ENCODE assay signal across 8 cellular contexts in genomic region chr15:72199721-72200212, GRCh38. TPM values are rescaled to one million over a fixed set of nuclear protein-coding genes. Genes with fewer than 3 reads are reported as not detected.
DNase-seq lines count a peak whose midpoint lies in the region; ATAC-seq, FAIRE-seq and TF ChIP-seq lines count a peak whose summit lies in the region.

No MANE protein-coding gene starts in this region.

- peak; percentile 89 for TF ChIP-seq CTCF in DOHH2 (IDR thresholded peaks at IDR 0.05; ENCODE audit: low read depth, low read length, poor library complexity, severe bottlenecking)
- peak; percentile 86 to 92 for TF ChIP-seq CTCF in endothelial cell of umbilical vein (IDR thresholded peaks at IDR 0.05; ENCODE audit: extremely low read depth in 1 of 2, insufficient read depth in 1 of 2, low read depth in 1 of 2, low read length in 2 of 2)

- H3K4me3 ChIP-seq in DOHH2 (ENCODE audit: low read length) = no peak overlapping the region
- no peak overlapping the region for H3K4me3 ChIP-seq in endothelial cell of umbilical vein (replicated peaks in 1 of 3; ENCODE audit: insufficient read depth in 1 of 3, low read depth in 1 of 3, low read length in 3 of 3)

- CTCF ChIA-PET in endothelial cell of umbilical vein (lab: Charles Lee) = interaction anchor here (0.6 to 4.7 kb wide), 24 partner anchors 10 to 471 kb away, joined by 3 to 63 read pairs (median 4); no protein-coding TSS in a partner anchor

- H3K9ac ChIP-seq in endothelial cell of umbilical vein (replicated peaks; ENCODE audit: extremely low read depth, insufficient read depth, low read length) = no peak overlapping the region

- H4K20me1 ChIP-seq in DOHH2 (ENCODE audit: control insufficient read depth, insufficient read depth, low read depth, low read length) (peaks cover 29% of the 10 kb centered on the region), endothelial cell of umbilical vein (replicated peaks; ENCODE audit: control insufficient read depth, extremely low read depth, insufficient read depth, low read length) (no peaks in the 10 kb centered on the region)

- dilution Hi-C loops in endothelial cell of umbilical vein (cut with MboI; ENCODE audit: extremely low pct_ligation_motif_present, low sequenced_read_pairs) = no loop called here

- H3K79me2 ChIP-seq in DOHH2 (ENCODE audit: control insufficient read depth, low read length) = no peaks in the 10 kb centered on the region
- H3K79me2 ChIP-seq in endothelial cell of umbilical vein (ENCODE audit: control insufficient read depth, insufficient read depth, low read length) = no peaks in the 10 kb centered on the region

- H3K9me3 ChIP-seq in DOHH2 (ENCODE audit: control insufficient read depth, insufficient read depth, low read length) = no peaks in the 10 kb centered on the region
- no peaks in the 10 kb centered on the region for H3K9me3 ChIP-seq in endothelial cell of umbilical vein (replicated peaks; ENCODE audit: control insufficient read depth, insufficient read depth, low read length)

- peak; percentile 55 for DNase-seq in NOMO-1 treated with dmso at 0.1 percent for 144 hours (lab: John Stamatoyannopoulos, UW; ENCODE audit: unreplicated experiment)
- peak; percentile 20 for DNase-seq in activated CD8-positive, alpha-beta memory T cell treated with anti-CD3 and anti-CD28 coated beads, Interleukin-2, amount 50 U/mL, for 1 hour (ENCODE audit: extremely low read depth)
- peak; percentile 73 for DNase-seq in endothelial cell of umbilical vein (ENCODE audit: low read depth, low spot score)
- peak; percentile 48 for DNase-seq in middle frontal gyrus (ENCODE audit: extremely low spot score, low spot score)
- DNase-seq in stimulated activated CD8-positive, alpha-beta memory T cell treated with anti-CD3 and anti-CD28 coated beads, Interleukin-4, amount 100 ng/mL, for 48 hours = peak; percentile 77

- no TSS peak for BruUV-seq in endothelial cell of umbilical vein (replicated peaks; lab: Mats Ljungman, UMichigan)

- H3K27me3 ChIP-seq in DOHH2 (ENCODE audit: control insufficient read depth, low read length) (no peaks in the 10 kb centered on the region), endothelial cell of umbilical vein (ENCODE audit: control insufficient read depth in 2 of 2, insufficient read depth in 2 of 2, low read length in 2 of 2) (peaks cover 0 to 2% of the 10 kb centered on the region in 2 experiments)

- H3K9me2 ChIP-seq in DOHH2 (replicated peaks; ENCODE audit: control insufficient read depth, low read length) = no peaks in the 10 kb centered on the region

- no peak overlapping the region for H2AFZ ChIP-seq in endothelial cell of umbilical vein (ENCODE audit: low read depth, low read length)

- H3K27ac ChIP-seq in DOHH2 (ENCODE audit: low read depth, low read length) = no peak overlapping the region
- H3K27ac ChIP-seq in endothelial cell of umbilical vein (ENCODE audit: insufficient read depth, low read depth, low read length) = no peak overlapping the region

- POLR2A ChIA-PET in endothelial cell of umbilical vein (lab: Charles Lee) = no interaction called here

- peaks cover 69% of the 10 kb centered on the region for H3K36me3 ChIP-seq in DOHH2 (ENCODE audit: control insufficient read depth, low read length)
- H3K36me3 ChIP-seq in endothelial cell of umbilical vein (ENCODE audit: control insufficient read depth in 2 of 2, extremely low read depth in 1 of 2, insufficient read depth in 2 of 2, low read length in 2 of 2) = peaks cover 29 to 37% of the 10 kb centered on the region in 2 experiments

- H3K9me1 ChIP-seq in endothelial cell of umbilical vein (replicated peaks; ENCODE audit: control insufficient read depth, extremely low read depth, insufficient read depth, low read length) = no peaks in the 10 kb centered on the region

- H3F3A ChIP-seq in DOHH2 (ENCODE audit: control insufficient read depth, insufficient read depth) = peaks cover 59% of the 10 kb centered on the region

- FAIRE-seq in endothelial cell of umbilical vein (lab: Jason Lieb, UNC) = peak; percentile 89

- intact Hi-C loops in endothelial cell of umbilical vein (cut with micrococcal nuclease) = loop anchor here (1.0 to 2.0 kb wide), 3 partner anchors 32 to 87 kb away; partner anchors contain the start of genes PARP6 and PKM

- TF ChIP-seq POLR2A in endothelial cell of umbilical vein (IDR thresholded peaks at IDR 0.05; ENCODE audit: low read depth, low read length) = no peak

- ATAC-seq in HG03066 (IDR thresholded peaks at IDR 0.05; ENCODE audit: low read depth, unreplicated experiment) (peak; percentile 44), HG02610 (IDR thresholded peaks at IDR 0.05; ENCODE audit: unreplicated experiment) (no peak)

- H3K4me2 ChIP-seq in DOHH2 (ENCODE audit: low read length) (no peak overlapping the region), endothelial cell of umbilical vein (ENCODE audit: insufficient read depth, low read length) (no peak overlapping the region)

- peaks cover 15% of the 10 kb centered on the region for H3K4me1 ChIP-seq in DOHH2 (ENCODE audit: control insufficient read depth, low read length)
- peaks cover 8% of the 10 kb centered on the region for H3K4me1 ChIP-seq in endothelial cell of umbilical vein (ENCODE audit: control insufficient read depth, extremely low read depth, insufficient read depth, low read length)

TF ChIP-seq in endothelial cell of umbilical vein, 7 proteins besides CTCF, POLR2A, EP300 and RAD21:
- TF ChIP-seq GATA2 (IDR thresholded peaks at IDR 0.05; ENCODE audit: insufficient read depth, insufficient read length, low read depth, low read length) (no peak), MYC (IDR thresholded peaks at IDR 0.05; ENCODE audit: low read depth, low read length) (no peak)

RNA-seq across cellular contexts. Expression of gene GRAMD2A, which starts 2.2 kb away (rescaled TPM):
- 0.23 and 0.29 TPM in 2 replicates for total RNA-seq in endothelial cell of umbilical vein
- 0.08 and 0.22 TPM in 2 replicates for polyA plus RNA-seq in endothelial cell of umbilical vein
- polyA plus RNA-seq in endothelial cell of umbilical vein (2011; cell fraction: cytosol; rRNA removed) = 0.13 and 0.16 TPM in 2 replicates
- 0.29 and 0.49 TPM in 2 replicates for polyA plus RNA-seq in endothelial cell of umbilical vein (2011; cell fraction: nucleus; rRNA removed)
- polyA plus RNA-seq in endothelial cell of umbilical vein (2012) = 0.20 and 0.85 TPM in 2 replicates
- polyA minus RNA-seq in endothelial cell of umbilical vein = 0.13 TPM in 1 of 2 replicates, not detected in the other
- polyA minus RNA-seq in endothelial cell of umbilical vein (2011; cell fraction: cytosol; rRNA and poly(A)+ RNA removed) = 2.4 TPM
- polyA minus RNA-seq in endothelial cell of umbilical vein (2011; cell fraction: nucleus; rRNA and poly(A)+ RNA removed) = 0.14 TPM in 1 of 2 replicates, not detected in the other

RNA-seq across cellular contexts. Expression of gene PKM, which starts 31.2 kb away (rescaled TPM):
- 932 and 968 TPM in 2 replicates for total RNA-seq in endothelial cell of umbilical vein
- 613 and 689 TPM in 2 replicates for polyA plus RNA-seq in endothelial cell of umbilical vein
- polyA plus RNA-seq in endothelial cell of umbilical vein (2011; cell fraction: cytosol; rRNA removed) = 657 and 808 TPM in 2 replicates
- polyA plus RNA-seq in endothelial cell of umbilical vein (2011; cell fraction: nucleus; rRNA removed) = 689 and 838 TPM in 2 replicates
- polyA plus RNA-seq in endothelial cell of umbilical vein (2012) = 768 and 1,232 TPM in 2 replicates
- polyA minus RNA-seq in endothelial cell of umbilical vein = 886 and 894 TPM in 2 replicates
- polyA minus RNA-seq in endothelial cell of umbilical vein (2011; cell fraction: cytosol; rRNA and poly(A)+ RNA removed) = 1,573 TPM
- polyA minus RNA-seq in endothelial cell of umbilical vein (2011; cell fraction: nucleus; rRNA and poly(A)+ RNA removed) = 313 and 356 TPM in 2 replicates

Comparison
In these comparisons a context has a peak if more than half of its experiments do, and no peak if none do; other contexts are left out.
1. DNase-seq: peak in every context shown above with its lines; median percentile 77 in stimulated activated CD8-positive, alpha-beta memory T cell treated with anti-CD3 and anti-CD28 coated beads, Interleukin-4, amount 100 ng/mL, for 48 hours; 73 in endothelial cell of umbilical vein; 55 in NOMO-1 treated with dmso at 0.1 percent for 144 hours; 48 in middle frontal gyrus; 20 in activated CD8-positive, alpha-beta memory T cell treated with anti-CD3 and anti-CD28 coated beads, Interleukin-2, amount 50 U/mL, for 1 hour.